Comparison of ENCODE assay signal across 9 cellular contexts in genomic region chr5:77850536-77851228, GRCh38.
A peak's percentile ranks its signal among the peaks of the same experiment; 100 is the strongest.
DNase-seq lines count a peak whose midpoint lies in the region; ATAC-seq and TF ChIP-seq lines count a peak whose summit lies in the region.
"Had no signal": no experiment of that assay in that cellular context is flagged by ENCODE, and none has a peak within 500 bp of the region (broad histone marks: within the 10 kb centered on the region; RNA-seq: fewer than 3 reads in every experiment).

No MANE protein-coding gene starts in this region.

- H3K36me3 Mint-ChIP-seq in endothelial cell (ENCODE audit: low read depth, unreplicated experiment): no peaks in the 10 kb centered on the region
- H3K36me3 Mint-ChIP-seq in nephron progenitor cell (ENCODE audit: low read depth): no peaks in the 10 kb centered on the region

- H2BK15ac ChIP-seq in IMR-90 (ENCODE audit: low read depth, low read length): no peak overlapping the region

- DNase-seq in AG04449 (ENCODE audit: low read depth, low spot score) (no peak), IMR-90 (no peak), endothelial cell (ENCODE audit: low spot score) (peak; percentile 39), nephron progenitor cell (peak; percentile 18), HUDEP-2 (lab: John Stamatoyannopoulos, UW; ENCODE audit: unreplicated experiment in 76 of 76) (no peak), NCI-H2171 (lab: John Stamatoyannopoulos, UW) (no peak)
- DNase-seq in activated CD4-positive, CD25-positive, alpha-beta regulatory T cell treated with anti-CD3 and anti-CD28 coated beads, Interleukin-2, amount 50 U/mL, for 72 hours: no peak

- intact Hi-C loops in IMR-90 (cut with micrococcal nuclease): no loop called here

- H2BK5ac ChIP-seq in IMR-90 (ENCODE audit: low read depth, low read length, poor library complexity, severe bottlenecking): no peak overlapping the region

- TF ChIP-seq CTCF in AG04449 (IDR thresholded peaks at IDR 0.05; ENCODE audit: insufficient read depth, low read length, missing control alignments) (no peak), IMR-90 (conservative IDR thresholded peaks at IDR 0.05; ENCODE audit: low read depth, low read length) (no peak), endothelial cell (IDR thresholded peaks at IDR 0.05; ENCODE audit: unreplicated experiment) (no peak), nephron progenitor cell (IDR thresholded peaks at IDR 0.05) (no peak)

- H3K36me3 ChIP-seq in IMR-90 (ENCODE audit: control insufficient read depth, insufficient read depth, low read length): no peaks in the 10 kb centered on the region

- peak overlapping the region; percentile 79 to 98; a peak in 3 of 4 replicates for H4K8ac ChIP-seq in IMR-90 (ENCODE audit: low read depth in 2 of 2, low read length in 2 of 2)

- ATAC-seq in IMR-90 (ENCODE audit: low read depth) (no peak), GM19395 (IDR thresholded peaks at IDR 0.05; ENCODE audit: unreplicated experiment) (no peak)

- H3K27ac ChIP-seq in IMR-90 (ENCODE audit: insufficient read depth, low read length): no peak overlapping the region

- peaks cover 2% of the 10 kb centered on the region; the same call in 1 of the 2 replicates for H3K4me1 ChIP-seq in IMR-90 (ENCODE audit: control insufficient read depth, insufficient read depth, low read length)

- H2AK9ac ChIP-seq in IMR-90 (replicated peaks; ENCODE audit: low read depth, low read length, poor library complexity): peak overlapping the region; percentile 71

- no TSS peak for BruUV-seq in IMR-90 (replicated peaks; lab: Mats Ljungman, UMichigan)

- dilution Hi-C loops in IMR-90 (cut with HindIII; ENCODE audit: low sequenced_read_pairs, unreplicated experiment): no loop called here

- H2BK20ac ChIP-seq in IMR-90 (ENCODE audit: low read depth, low read length): no peak overlapping the region

- H3K79me1 ChIP-seq in IMR-90 (ENCODE audit: low read depth in 1 of 2, low read length in 2 of 2): no peaks in the 10 kb centered on the region

- H3K27me3 Mint-ChIP-seq in endothelial cell (ENCODE audit: unreplicated experiment) (peaks cover 36% of the 10 kb centered on the region), nephron progenitor cell (ENCODE audit: low read depth, poor library complexity) (peaks cover 56% of the 10 kb centered on the region)

- peak overlapping the region; percentile 65; the same call in 1 of the 2 replicates for H4K5ac ChIP-seq in IMR-90 (ENCODE audit: low read depth, low read length)

- TF ChIP-seq POLR2A in IMR-90 (IDR thresholded peaks at IDR 0.05; ENCODE audit: low read depth, low read length): no peak

- peak overlapping the region; percentile 9; the same call in 1 of the 2 replicates for H4K91ac ChIP-seq in IMR-90 (ENCODE audit: insufficient read depth, low read depth, low read length)

- H3K4me3 Mint-ChIP-seq in endothelial cell (ENCODE audit: unreplicated experiment) (peak overlapping the region; percentile 95), nephron progenitor cell (peak overlapping the region; percentile 84)

- no peaks in the 10 kb centered on the region for H4K20me1 ChIP-seq in IMR-90 (ENCODE audit: insufficient read depth, low read length)

- no peak overlapping the region; the same call in 1 of the 2 replicates for H3K4me2 ChIP-seq in IMR-90 (ENCODE audit: low read depth, low read length)

- TF ChIP-seq RAD21 in IMR-90 (IDR thresholded peaks at IDR 0.05; ENCODE audit: low read length): no peak

- H3K14ac ChIP-seq in IMR-90 (replicated peaks; ENCODE audit: low read depth, low read length): no peak overlapping the region

- no peak overlapping the region for H3K9ac ChIP-seq in IMR-90 (ENCODE audit: low read depth, low read length)

- H2BK120ac ChIP-seq in IMR-90 (ENCODE audit: low read depth, low read length): no peak overlapping the region

- H3K23ac ChIP-seq in IMR-90 (ENCODE audit: low read depth, low read length): peak overlapping the region; percentile 47; the same call in 1 of the 2 replicates

- H3K18ac ChIP-seq in IMR-90 (ENCODE audit: low read depth, low read length): no peak overlapping the region

- 59% methylated on average over 19 of the region's 37 CpGs; no CpG with 5 or more reads in 1 of the 2 experiments for WGBS in IMR-90 (ENCODE audit: extremely low coverage in 2 of 2, insufficient read length in 1 of 2), 2 experiments

- POLR2A ChIA-PET in AG04449 (lab: Yijun Ruan, JAX): no interaction called here
- POLR2A ChIA-PET in IMR-90 (lab: Charles Lee; ENCODE audit: unreplicated experiment): no interaction called here

- no peak overlapping the region for H2AK5ac ChIP-seq in IMR-90 (ENCODE audit: low read depth, low read length)

- H2AFZ ChIP-seq in IMR-90 (replicated peaks; ENCODE audit: low read length, poor library complexity): peak overlapping the region; percentile 96

- in situ Hi-C loops in IMR-90 (cut with MboI; ENCODE audit: low sequenced_read_pairs): no loop called here

- peaks cover 6% of the 10 kb centered on the region for H3K27me3 ChIP-seq in IMR-90 (ENCODE audit: control insufficient read depth, insufficient read depth, low read length)

- H3K9me1 ChIP-seq in IMR-90 (ENCODE audit: insufficient read depth, low read length): peaks cover 7% of the 10 kb centered on the region

- CTCF ChIA-PET in AG04449 (lab: Yijun Ruan, JAX): no interaction called here
- CTCF ChIA-PET in IMR-90 (lab: Yijun Ruan, JAX): no interaction called here

- H3K4me3 ChIP-seq in AG04449 (ENCODE audit: low read depth, low read length): peak overlapping the region; percentile 61; the same call in 1 of the 2 replicates
- no peak overlapping the region for H3K4me3 ChIP-seq in IMR-90 (ENCODE audit: insufficient read depth, low read depth, low read length)
- H3K4me3 ChIP-seq: mucosa of descending colon had no signal

- no peaks in the 10 kb centered on the region for H3K9me3 Mint-ChIP-seq in endothelial cell (ENCODE audit: unreplicated experiment)
- H3K9me3 Mint-ChIP-seq in nephron progenitor cell: no peaks in the 10 kb centered on the region

- H3K4me1 Mint-ChIP-seq in endothelial cell (ENCODE audit: unreplicated experiment) (peaks cover 29% of the 10 kb centered on the region), nephron progenitor cell (peaks cover 87% of the 10 kb centered on the region)

- H3K27ac Mint-ChIP-seq in endothelial cell (ENCODE audit: unreplicated experiment) (no peak overlapping the region), nephron progenitor cell (no peak overlapping the region)

- H3K56ac ChIP-seq in IMR-90 (ENCODE audit: extremely low read depth, insufficient read depth, low read length): no peak overlapping the region

- H3K9me3 ChIP-seq in IMR-90 (ENCODE audit: control insufficient read depth, insufficient read depth, low read length): no peaks in the 10 kb centered on the region
- H3K9me3 ChIP-seq: mucosa of descending colon had no signal

- H3K4ac ChIP-seq in IMR-90 (ENCODE audit: low read depth, low read length): peak overlapping the region; percentile 93; the same call in 1 of the 2 replicates

TF ChIP-seq in IMR-90, 13 proteins besides CTCF, POLR2A, EP300 and RAD21:
- TF ChIP-seq SMC3 (IDR thresholded peaks at IDR 0.05; ENCODE audit: low read depth, low read length) (no peak), ELK1 (IDR thresholded peaks at IDR 0.05; ENCODE audit: borderline replicate concordance, low read depth, low read length) (no peak), RFX5 (IDR thresholded peaks at IDR 0.05; ENCODE audit: low read depth, low read length) (no peak), CEBPB (IDR thresholded peaks at IDR 0.05; ENCODE audit: low read depth, low read length) (no peak), CHD1 (IDR thresholded peaks at IDR 0.05; ENCODE audit: low read depth, low read length) (no peak), USF2 (IDR thresholded peaks at IDR 0.05; ENCODE audit: low read depth, low read length) (no peak), FOS (IDR thresholded peaks at IDR 0.05; ENCODE audit: low read depth, low read length) (no peak), BHLHE40 (IDR thresholded peaks at IDR 0.05; ENCODE audit: low read depth, low read length) (no peak), MAFK (IDR thresholded peaks at IDR 0.05; ENCODE audit: low read depth, low read length) (no peak), NFE2L2 (IDR thresholded peaks at IDR 0.05; ENCODE audit: low read depth, low read length) (no peak), RCOR1 (IDR thresholded peaks at IDR 0.05; ENCODE audit: insufficient replicate concordance, low read length) (no peak)

Comparison
In these comparisons a context has a peak if more than half of its experiments do, and no peak if none do; other contexts are left out.
1. DNase-seq: peak in endothelial cell (single experiment) and nephron progenitor cell (single experiment); none in AG04449 (single experiment), IMR-90 (single experiment), activated CD4-positive, CD25-positive, alpha-beta regulatory T cell treated with anti-CD3 and anti-CD28 coated beads, Interleukin-2, amount 50 U/mL, for 72 hours (single experiment), HUDEP-2 (0 of 76) and NCI-H2171 (single experiment).